Comparison of ENCODE assay signal across 9 cellular contexts in the genomic region with DNA sequence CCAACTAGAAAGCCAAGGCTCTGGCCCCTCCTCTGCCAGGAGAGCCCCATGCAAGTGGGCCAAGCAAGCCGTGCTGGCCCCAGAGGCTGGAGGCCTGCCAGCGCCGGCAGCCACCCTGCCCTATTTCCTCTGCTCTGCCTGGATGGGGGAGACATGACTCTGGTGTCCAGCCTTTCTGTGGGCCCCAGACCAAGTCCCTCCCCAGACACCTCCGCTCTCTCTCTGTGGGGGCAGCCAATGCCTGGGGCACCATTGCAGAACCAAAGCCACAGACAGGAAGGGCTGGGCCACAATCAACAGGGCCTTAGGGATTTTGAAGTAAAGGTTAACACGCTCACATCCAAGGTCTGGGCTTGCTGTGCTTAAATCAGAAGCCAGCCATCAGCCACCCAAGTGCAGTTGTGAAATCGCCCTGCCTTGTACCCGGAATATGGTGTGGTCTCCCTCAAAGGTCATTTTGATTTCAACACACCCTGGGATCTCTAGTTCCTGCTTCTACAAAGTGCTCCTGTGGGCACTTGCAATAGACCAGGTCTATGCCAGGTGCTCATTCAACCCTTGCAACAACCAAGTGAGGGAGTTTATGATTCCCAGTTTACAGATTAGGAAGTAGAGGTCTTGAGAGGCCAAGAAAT.
DNase-seq lines count a peak whose midpoint lies in the region; ATAC-seq, FAIRE-seq and TF ChIP-seq lines count a peak whose summit lies in the region.
"Had no signal": no experiment of that assay in that cellular context is flagged by ENCODE, and none has a peak within 500 bp of the region (broad histone marks: within the 10 kb centered on the region; RNA-seq: fewer than 3 reads in every experiment).

No MANE protein-coding gene starts in this region.

- no peak for TF ChIP-seq CTCF in C4-2B (conservative IDR thresholded peaks at IDR 0.05)
- no peak for TF ChIP-seq CTCF in Peyer's patch (IDR thresholded peaks at IDR 0.05)
- TF ChIP-seq CTCF in esophagus muscularis mucosa (IDR thresholded peaks at IDR 0.05), result no peak
- TF ChIP-seq CTCF in osteoblast (IDR thresholded peaks at IDR 0.05; ENCODE audit: extremely low read depth, low read depth, low read length), result no peak
- no peak for TF ChIP-seq CTCF in GM23338 (conservative IDR thresholded peaks at IDR 0.05; ENCODE audit: low read depth in 2 of 2)

- H3K4me1 ChIP-seq in Peyer's patch (peaks cover 0 to 4% (median 0%) of the 10 kb centered on the region in 4 donors), esophagus muscularis mucosa (peaks cover 54 to 65% (median 61%) of the 10 kb centered on the region in 4 donors), osteoblast (ENCODE audit: insufficient read depth, low read length) (peaks cover 21% of the 10 kb centered on the region), GM23338 (ENCODE audit: insufficient read depth) (no peaks in the 10 kb centered on the region)

- 80% methylated on average over 2 of the region's 7 CpGs for WGBS in esophagus muscularis mucosa

- intact Hi-C loops in esophagus muscularis mucosa (cut with DNase I), result no loop called here

- no peaks in the 10 kb centered on the region for H3F3A ChIP-seq in GM23338 (replicated peaks; ENCODE audit: low read depth)

- no peaks in the 10 kb centered on the region for H3K9me3 ChIP-seq in Peyer's patch
- H3K9me3 ChIP-seq in esophagus muscularis mucosa, result no peaks in the 10 kb centered on the region
- H3K9me3 ChIP-seq in osteoblast (ENCODE audit: low read depth, low read length), result no peaks in the 10 kb centered on the region

- no peaks in the 10 kb centered on the region for H3K36me3 Mint-ChIP-seq in GM23338 (ENCODE audit: low read depth)

- TF ChIP-seq POLR2A in Peyer's patch (IDR thresholded peaks at IDR 0.05), result no peak
- TF ChIP-seq POLR2A in esophagus muscularis mucosa (IDR thresholded peaks at IDR 0.05; ENCODE audit: low read depth), result no peak
- no peak for TF ChIP-seq POLR2A in GM12892 (IDR thresholded peaks at IDR 0.05; ENCODE audit: low read depth, low read length)

- H3K27ac ChIP-seq in C4-2B (peak overlapping the region; percentile 55; the same call in 1 of the 2 replicates), Peyer's patch (peak overlapping the region in 3 of 4 donors; percentile 26 to 61 (median 37)), esophagus muscularis mucosa (replicated peaks in 1 of 4) (peak overlapping the region; percentile 72 to 83 (median 78)), osteoblast (ENCODE audit: low read depth, low read length) (peak overlapping the region; percentile 48), GM23338 (ENCODE audit: low read depth) (no peak overlapping the region)

- H3K4me2 ChIP-seq in osteoblast (ENCODE audit: insufficient read depth, low read length), result no peak overlapping the region
- H3K4me2 ChIP-seq in GM23338, result no peak overlapping the region

- H3K4me3 ChIP-seq in Peyer's patch, result no peak overlapping the region
- H3K4me3 ChIP-seq in esophagus muscularis mucosa, result no peak overlapping the region
- no peak overlapping the region for H3K4me3 ChIP-seq in osteoblast (ENCODE audit: insufficient read depth, low read length)
- no peak overlapping the region for H3K4me3 ChIP-seq in GM23338

- no peak overlapping the region for H3K4me3 Mint-ChIP-seq in GM23338

- DNase-seq in Peyer's patch (peak in 2 of 3 donors; percentile 46 to 68), esophagus muscularis mucosa (ENCODE audit: extremely low spot score) (no peak), osteoblast (ENCODE audit: insufficient read length, low spot score, missing footprints) (no peak), HCEC 1CT (no peak), GM23338 (ENCODE audit: low spot score) (no peak), GM12892 (ENCODE audit: insufficient read length) (no peak)
- DNase-seq: effector memory CD8-positive, alpha-beta T cell had no signal

- peak overlapping the region; percentile 46 for H2AFZ ChIP-seq in osteoblast (ENCODE audit: low read length)
- no peak overlapping the region for H2AFZ ChIP-seq in GM23338

- ATAC-seq in GM23338 (no peak), GM18909 (IDR thresholded peaks at IDR 0.05; ENCODE audit: poor library complexity, unreplicated experiment) (no peak)
- ATAC-seq: effector memory CD8-positive, alpha-beta T cell had no signal

- no peaks in the 10 kb centered on the region for H3K36me3 ChIP-seq in Peyer's patch
- H3K36me3 ChIP-seq in esophagus muscularis mucosa, result peaks cover 0 to 67% (median 2%) of the 10 kb centered on the region in 4 donors
- H3K36me3 ChIP-seq in osteoblast (ENCODE audit: insufficient read depth, low read length), result no peaks in the 10 kb centered on the region
- no peaks in the 10 kb centered on the region for H3K36me3 ChIP-seq in GM23338 (ENCODE audit: insufficient read depth)

- H3K27me3 Mint-ChIP-seq in GM23338 (ENCODE audit: insufficient read depth, low read depth, poor library complexity), result peaks cover 1% of the 10 kb centered on the region
- H3K27me3 Mint-ChIP-seq: effector memory CD8-positive, alpha-beta T cell had no signal

- no peak overlapping the region for H3K27ac Mint-ChIP-seq in GM23338

- FAIRE-seq in GM12892 (lab: Jason Lieb, UNC), result no peak

- no peaks in the 10 kb centered on the region for H3K9me3 Mint-ChIP-seq in GM23338
- H3K9me3 Mint-ChIP-seq: effector memory CD8-positive, alpha-beta T cell had no signal

- no peaks in the 10 kb centered on the region for H3K79me2 ChIP-seq in osteoblast (ENCODE audit: insufficient read depth, low read length)
- H3K79me2 ChIP-seq in GM23338 (replicated peaks; ENCODE audit: insufficient read depth), result no peaks in the 10 kb centered on the region

- no peaks in the 10 kb centered on the region for H3K9me2 ChIP-seq in GM23338 (ENCODE audit: insufficient read depth)

- TF ChIP-seq EP300 in esophagus muscularis mucosa (IDR thresholded peaks at IDR 0.05), result no peak

- peaks cover 2% of the 10 kb centered on the region; the same call in 1 of the 3 replicates for H3K4me1 Mint-ChIP-seq in GM23338

- no peaks in the 10 kb centered on the region for H3K27me3 ChIP-seq in Peyer's patch
- no peaks in the 10 kb centered on the region for H3K27me3 ChIP-seq in esophagus muscularis mucosa
- H3K27me3 ChIP-seq in osteoblast (ENCODE audit: insufficient read depth, low read length), result no peaks in the 10 kb centered on the region
- no peaks in the 10 kb centered on the region for H3K27me3 ChIP-seq in GM23338 (ENCODE audit: insufficient read depth)

- no peaks in the 10 kb centered on the region for H4K20me1 ChIP-seq in osteoblast (ENCODE audit: insufficient read depth, low read length)
- no peaks in the 10 kb centered on the region for H4K20me1 ChIP-seq in GM23338 (replicated peaks; ENCODE audit: insufficient read depth)

TF ChIP-seq in GM23338, 12 proteins besides CTCF, POLR2A, EP300 and RAD21 (continues in another document):
- TF ChIP-seq ZNF114 (CRISPR knock-in tag; IDR thresholded peaks at IDR 0.05) (no peak), EZH2phosphoT487 (IDR thresholded peaks at IDR 0.05; ENCODE audit: unreplicated experiment) (no peak), STAT1 (IDR thresholded peaks at IDR 0.05; ENCODE audit: unreplicated experiment) (no peak), ZNF331 (CRISPR knock-in tag; IDR thresholded peaks at IDR 0.05; ENCODE audit: low read depth) (no peak), POLR2AphosphoS5 (IDR thresholded peaks at IDR 0.05; ENCODE audit: low read depth) (no peak)

Comparison
In these comparisons a context has a peak if more than half of its experiments do, and no peak if none do; other contexts are left out.
1. DNase-seq: peak in Peyer's patch (2 of 3); none in esophagus muscularis mucosa (single experiment), osteoblast (single experiment), HCEC 1CT (single experiment), GM23338 (single experiment) and GM12892 (single experiment).